ENCODE assay signal across 27 cellular contexts in the genomic region with DNA sequence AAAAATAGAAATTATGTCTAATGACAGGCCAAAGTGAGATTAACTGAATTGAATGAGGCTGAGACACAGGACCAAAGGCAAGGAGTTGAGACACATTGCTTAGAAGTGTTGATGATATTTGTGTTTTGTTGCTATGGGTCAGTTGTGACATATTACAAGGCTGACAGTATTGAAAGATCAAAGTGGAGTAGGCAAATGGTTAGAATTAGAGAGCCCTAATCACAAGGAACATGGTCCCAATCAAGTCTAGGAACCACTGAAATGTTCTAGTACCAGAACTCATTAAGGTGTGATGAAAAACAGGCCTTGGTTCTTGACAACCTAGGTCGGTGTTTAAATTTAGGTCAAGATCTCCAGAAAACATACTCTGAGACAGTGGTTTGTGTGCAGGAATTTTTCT.
"Had no signal": no experiment of that assay in that cellular context is flagged by ENCODE, and none has a peak within 500 bp of the region (broad histone marks: within the 10 kb centered on the region; RNA-seq: fewer than 3 reads in every experiment).

No MANE protein-coding gene starts in this region.

- H3K36me3 ChIP-seq: colonic mucosa, esophagus muscularis mucosa, esophagus squamous epithelium, gastrocnemius medialis, gastroesophageal sphincter, heart left ventricle, heart right ventricle had no signal

- H3K27me3 ChIP-seq: colonic mucosa, esophagus muscularis mucosa, esophagus squamous epithelium, foreskin keratinocyte, gastrocnemius medialis, gastroesophageal sphincter, heart left ventricle, heart right ventricle had no signal

- FAIRE-seq: colon, endometrium, endothelial cell of umbilical vein, frontal cortex had no signal

- ATAC-seq: effector memory CD8-positive, alpha-beta T cell; esophagus mucosa; foreskin keratinocyte; gastrocnemius medialis; gastroesophageal sphincter had no signal

- H3K4me3 ChIP-seq: colonic mucosa, coronary artery, dorsolateral prefrontal cortex, esophagus muscularis mucosa, esophagus squamous epithelium, gastrocnemius medialis, gastroesophageal sphincter, heart left ventricle, heart right ventricle had no signal

- DNase-seq: colonic mucosa; cortex of kidney; dermis blood vessel endothelial cell; dorsolateral prefrontal cortex; effector CD4-positive, alpha-beta T cell; effector CD8-positive, alpha-beta T cell; effector memory CD4-positive, alpha-beta T cell; effector memory CD8-positive, alpha-beta T cell; endodermal cell; erythroblast; esophagus squamous epithelium; foreskin fibroblast; foreskin keratinocyte; foreskin melanocyte; gastrocnemius medialis; glutamatergic neuron; head of caudate nucleus; heart left ventricle; heart right ventricle had no signal
